Comparison of ENCODE assay signal across 1 cellular context in genomic region chr19:35889370-35890112, GRCh38.
A peak's percentile ranks its signal among the peaks of the same experiment; 100 is the strongest.
TF ChIP-seq lines count a peak whose summit lies in the region.

No MANE protein-coding gene starts in this region.

TF ChIP-seq in K562, 482 proteins besides CTCF, POLR2A, EP300 and RAD21:
- peak; percentile 39; the same call in 1 of the 2 replicates for TF ChIP-seq ZBTB7A (IDR thresholded peaks at IDR 0.05; ENCODE audit: borderline replicate concordance, control insufficient read depth, low read depth, low read length)
- 0 out of 2 replicates have a peak, but pooled peaks have one; percentile 15 for TF ChIP-seq RBFOX2 (IDR thresholded peaks at IDR 0.05; ENCODE audit: low read depth, low read length)
- peak; percentile 65; the same call in 1 of the 2 replicates for TF ChIP-seq ESRRA (IDR thresholded peaks at IDR 0.05; ENCODE audit: borderline replicate concordance, low read depth)
- TF ChIP-seq PTBP1 (IDR thresholded peaks at IDR 0.05; ENCODE audit: low read depth, low read length) = no peak
- 0 out of 4 replicates have a peak, but pooled peaks of 1 of the 2 experiments have one; percentile 13 for TF ChIP-seq KDM1A (IDR thresholded peaks at IDR 0.05)
- TF ChIP-seq NR2C2 (CRISPR knock-in tag; IDR thresholded peaks at IDR 0.05) = peak; percentile 85; the same call in 1 of the 2 replicates
- TF ChIP-seq NR2C2 (tag; IDR thresholded peaks at IDR 0.05) = peak; percentile 84
- TF ChIP-seq POLR2G (IDR thresholded peaks at IDR 0.05; ENCODE audit: low read depth, low read length) = peak; percentile 47
- peak; percentile 93 for TF ChIP-seq NR2C1 (IDR thresholded peaks at IDR 0.05)
- peak; percentile 92 for TF ChIP-seq NR2C1 (tag; IDR thresholded peaks at IDR 0.05)
- TF ChIP-seq, protein P1, sequence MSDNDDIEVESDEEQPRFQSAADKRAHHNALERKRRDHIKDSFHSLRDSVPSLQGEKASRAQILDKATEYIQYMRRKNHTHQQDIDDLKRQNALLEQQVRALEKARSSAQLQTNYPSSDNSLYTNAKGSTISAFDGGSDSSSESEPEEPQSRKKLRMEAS (CRISPR knock-in tag; IDR thresholded peaks at IDR 0.05) = peak; percentile 20; the same call in 1 of the 2 replicates
- TF ChIP-seq TRIM28 (IDR thresholded peaks at IDR 0.05) = no peak
